ENCODE assay signal across 21 cellular contexts in the genomic region with DNA sequence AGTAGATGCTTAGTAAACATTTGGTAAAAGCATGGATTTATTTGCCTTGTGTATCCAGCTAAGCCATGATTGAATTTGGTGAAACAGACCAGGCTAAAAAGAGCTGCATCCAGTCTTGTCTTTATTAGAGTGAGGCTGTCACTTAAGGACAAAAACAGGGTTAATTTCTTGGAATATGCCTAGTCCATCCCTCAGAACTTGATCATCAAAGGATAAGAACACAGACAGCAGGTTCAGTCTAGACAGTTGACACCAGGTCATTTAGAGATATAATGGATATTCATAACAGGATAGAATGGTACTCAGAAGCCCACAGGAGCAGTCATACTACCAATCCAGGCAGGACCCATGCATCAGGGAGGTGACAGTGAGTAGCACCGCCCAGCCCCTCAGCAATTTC.
"Had no signal": no experiment of that assay in that cellular context is flagged by ENCODE, and none has a peak within 500 bp of the region (broad histone marks: within the 10 kb centered on the region; RNA-seq: fewer than 3 reads in every experiment).

No MANE protein-coding gene starts in this region.

- DNase-seq: colonic mucosa; cortex of kidney; dermis blood vessel endothelial cell; dorsolateral prefrontal cortex; effector CD4-positive, alpha-beta T cell; effector CD8-positive, alpha-beta T cell; effector memory CD4-positive, alpha-beta T cell; effector memory CD8-positive, alpha-beta T cell; endodermal cell; erythroblast; esophagus squamous epithelium; foreskin fibroblast; foreskin keratinocyte; foreskin melanocyte; gastrocnemius medialis; glutamatergic neuron; head of caudate nucleus; heart left ventricle; heart right ventricle had no signal

- ATAC-seq: effector memory CD8-positive, alpha-beta T cell; esophagus mucosa; foreskin keratinocyte; gastrocnemius medialis; gastroesophageal sphincter; heart left ventricle; heart right ventricle had no signal
